In the genomic region with DNA sequence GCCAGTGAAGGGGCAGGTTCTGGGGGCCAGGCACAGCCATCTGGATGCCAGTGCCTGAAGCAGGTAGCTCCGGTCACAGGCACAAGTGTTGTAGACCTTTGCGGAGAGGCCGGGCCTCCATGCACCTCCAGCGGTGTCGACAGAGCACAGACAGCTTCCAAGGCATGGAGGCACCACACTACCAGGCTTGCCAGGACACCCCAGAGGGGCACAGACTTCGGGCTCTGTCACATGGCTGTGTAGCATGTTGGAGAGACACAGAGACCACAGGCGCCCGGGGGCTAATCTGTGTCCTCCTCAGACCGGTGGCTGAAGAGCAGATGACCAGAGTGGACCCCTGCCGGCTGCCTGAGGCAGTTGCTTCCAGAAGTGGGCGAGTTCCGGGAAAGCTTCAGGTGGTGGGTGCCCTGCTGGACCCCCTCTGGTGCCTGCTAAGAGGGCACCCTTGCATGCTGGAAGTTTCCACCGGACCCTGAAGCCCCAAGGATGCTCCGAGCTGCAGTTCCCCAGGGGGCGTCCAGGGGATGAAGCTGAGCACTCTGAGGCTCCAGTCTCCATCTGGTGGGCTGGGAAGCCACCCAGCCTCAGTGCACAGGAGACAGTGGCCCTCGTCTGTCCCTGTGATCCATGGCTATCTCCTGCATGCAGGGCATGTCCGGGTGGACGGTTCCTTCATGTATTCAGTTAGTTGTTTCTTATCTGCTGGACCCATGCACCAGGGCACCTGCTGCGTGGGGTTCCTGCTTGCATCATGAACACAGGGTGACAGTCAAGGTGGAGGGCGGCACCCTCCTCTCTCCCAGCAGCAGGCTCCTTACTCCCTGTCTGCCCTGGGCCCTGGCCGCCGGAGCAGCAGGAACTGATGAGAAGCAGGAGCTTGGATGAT, we compare ENCODE assay signal across 1 cellular context.
TF ChIP-seq lines count a peak whose summit lies in the region.

No MANE protein-coding gene starts in this region.

TF ChIP-seq in K562, 482 proteins besides CTCF, POLR2A, EP300 and RAD21 (continued from another document and continues in another):
- TF ChIP-seq, protein P1, sequence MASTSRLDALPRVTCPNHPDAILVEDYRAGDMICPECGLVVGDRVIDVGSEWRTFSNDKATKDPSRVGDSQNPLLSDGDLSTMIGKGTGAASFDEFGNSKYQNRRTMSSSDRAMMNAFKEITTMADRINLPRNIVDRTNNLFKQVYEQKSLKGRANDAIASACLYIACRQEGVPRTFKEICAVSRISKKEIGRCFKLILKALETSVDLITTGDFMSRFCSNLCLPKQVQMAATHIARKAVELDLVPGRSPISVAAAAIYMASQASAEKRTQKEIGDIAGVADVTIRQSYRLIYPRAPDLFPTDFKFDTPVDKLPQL (IDR thresholded peaks at IDR 0.05; ENCODE audit: extremely low read depth, insufficient read length), result no peak
- no peak for TF ChIP-seq NEUROD1 (IDR thresholded peaks at IDR 0.05; ENCODE audit: borderline replicate concordance, low read depth, low read length, partially characterized antibody)
- TF ChIP-seq, protein P2, sequence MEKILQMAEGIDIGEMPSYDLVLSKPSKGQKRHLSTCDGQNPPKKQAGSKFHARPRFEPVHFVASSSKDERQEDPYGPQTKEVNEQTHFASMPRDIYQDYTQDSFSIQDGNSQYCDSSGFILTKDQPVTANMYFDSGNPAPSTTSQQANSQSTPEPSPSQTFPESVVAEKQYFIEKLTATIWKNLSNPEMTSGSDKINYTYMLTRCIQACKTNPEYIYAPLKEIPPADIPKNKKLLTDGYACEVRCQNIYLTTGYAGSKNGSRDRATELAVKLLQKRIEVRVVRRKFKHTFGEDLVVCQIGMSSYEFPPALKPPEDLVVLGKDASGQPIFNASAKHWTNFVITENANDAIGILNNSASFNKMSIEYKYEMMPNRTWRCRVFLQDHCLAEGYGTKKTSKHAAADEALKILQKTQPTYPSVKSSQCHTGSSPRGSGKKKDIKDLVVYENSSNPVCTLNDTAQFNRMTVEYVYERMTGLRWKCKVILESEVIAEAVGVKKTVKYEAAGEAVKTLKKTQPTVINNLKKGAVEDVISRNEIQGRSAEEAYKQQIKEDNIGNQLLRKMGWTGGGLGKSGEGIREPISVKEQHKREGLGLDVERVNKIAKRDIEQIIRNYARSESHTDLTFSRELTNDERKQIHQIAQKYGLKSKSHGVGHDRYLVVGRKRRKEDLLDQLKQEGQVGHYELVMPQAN (IDR thresholded peaks at IDR 0.05; ENCODE audit: borderline replicate concordance), result no peak
- peak; percentile 42; the same call in 1 of the 2 replicates for TF ChIP-seq CTBP1 (IDR thresholded peaks at IDR 0.05; ENCODE audit: borderline replicate concordance)
- TF ChIP-seq NCOA4 (IDR thresholded peaks at IDR 0.05; ENCODE audit: partially characterized antibody), result no peak
- no peak for TF ChIP-seq MCM5 (IDR thresholded peaks at IDR 0.05; ENCODE audit: low read depth)
- peak; percentile 32; the same call in 1 of the 2 replicates for TF ChIP-seq CC2D1A (IDR thresholded peaks at IDR 0.05)
- TF ChIP-seq SMC3 (conservative IDR thresholded peaks at IDR 0.05; ENCODE audit: insufficient read depth, low read depth, low read length), result 0 out of 2 replicates have a peak, but pooled peaks have one; percentile 22
- no peak for TF ChIP-seq ATF1 (CRISPR knock-in tag; IDR thresholded peaks at IDR 0.05)
- TF ChIP-seq ATF1 (tag; IDR thresholded peaks at IDR 0.05), result peak; percentile 37; the same call in 1 of the 2 replicates
- no peak for TF ChIP-seq SRSF3 (IDR thresholded peaks at IDR 0.05; ENCODE audit: insufficient read depth, low read length)
- TF ChIP-seq ZEB2 (IDR thresholded peaks at IDR 0.05), result peak; percentile 64; the same call in 1 of the 2 replicates
- TF ChIP-seq CREM (IDR thresholded peaks at IDR 0.05; ENCODE audit: low read depth), result no peak; the same call in 1 of the 2 replicates
- no peak for TF ChIP-seq ILF3 (IDR thresholded peaks at IDR 0.05; ENCODE audit: borderline replicate concordance)
- TF ChIP-seq ZNF384 (IDR thresholded peaks at IDR 0.05; ENCODE audit: low read depth, low read length), result no peak
- no peak for TF ChIP-seq FOSL1 (tag; conservative IDR thresholded peaks at IDR 0.05)
- TF ChIP-seq, protein P3, sequence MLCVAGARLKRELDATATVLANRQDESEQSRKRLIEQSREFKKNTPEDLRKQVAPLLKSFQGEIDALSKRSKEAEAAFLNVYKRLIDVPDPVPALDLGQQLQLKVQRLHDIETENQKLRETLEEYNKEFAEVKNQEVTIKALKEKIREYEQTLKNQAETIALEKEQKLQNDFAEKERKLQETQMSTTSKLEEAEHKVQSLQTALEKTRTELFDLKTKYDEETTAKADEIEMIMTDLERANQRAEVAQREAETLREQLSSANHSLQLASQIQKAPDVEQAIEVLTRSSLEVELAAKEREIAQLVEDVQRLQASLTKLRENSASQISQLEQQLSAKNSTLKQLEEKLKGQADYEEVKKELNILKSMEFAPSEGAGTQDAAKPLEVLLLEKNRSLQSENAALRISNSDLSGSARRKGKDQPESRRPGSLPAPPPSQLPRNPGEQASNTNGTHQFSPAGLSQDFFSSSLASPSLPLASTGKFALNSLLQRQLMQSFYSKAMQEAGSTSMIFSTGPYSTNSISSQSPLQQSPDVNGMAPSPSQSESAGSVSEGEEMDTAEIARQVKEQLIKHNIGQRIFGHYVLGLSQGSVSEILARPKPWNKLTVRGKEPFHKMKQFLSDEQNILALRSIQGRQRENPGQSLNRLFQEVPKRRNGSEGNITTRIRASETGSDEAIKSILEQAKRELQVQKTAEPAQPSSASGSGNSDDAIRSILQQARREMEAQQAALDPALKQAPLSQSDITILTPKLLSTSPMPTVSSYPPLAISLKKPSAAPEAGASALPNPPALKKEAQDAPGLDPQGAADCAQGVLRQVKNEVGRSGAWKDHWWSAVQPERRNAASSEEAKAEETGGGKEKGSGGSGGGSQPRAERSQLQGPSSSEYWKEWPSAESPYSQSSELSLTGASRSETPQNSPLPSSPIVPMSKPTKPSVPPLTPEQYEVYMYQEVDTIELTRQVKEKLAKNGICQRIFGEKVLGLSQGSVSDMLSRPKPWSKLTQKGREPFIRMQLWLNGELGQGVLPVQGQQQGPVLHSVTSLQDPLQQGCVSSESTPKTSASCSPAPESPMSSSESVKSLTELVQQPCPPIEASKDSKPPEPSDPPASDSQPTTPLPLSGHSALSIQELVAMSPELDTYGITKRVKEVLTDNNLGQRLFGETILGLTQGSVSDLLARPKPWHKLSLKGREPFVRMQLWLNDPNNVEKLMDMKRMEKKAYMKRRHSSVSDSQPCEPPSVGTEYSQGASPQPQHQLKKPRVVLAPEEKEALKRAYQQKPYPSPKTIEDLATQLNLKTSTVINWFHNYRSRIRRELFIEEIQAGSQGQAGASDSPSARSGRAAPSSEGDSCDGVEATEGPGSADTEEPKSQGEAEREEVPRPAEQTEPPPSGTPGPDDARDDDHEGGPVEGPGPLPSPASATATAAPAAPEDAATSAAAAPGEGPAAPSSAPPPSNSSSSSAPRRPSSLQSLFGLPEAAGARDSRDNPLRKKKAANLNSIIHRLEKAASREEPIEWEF (CRISPR knock-in tag; IDR thresholded peaks at IDR 0.05), result no peak
- TF ChIP-seq CBFA2T2 (conservative IDR thresholded peaks at IDR 0.05), result peak; percentile 94
- no peak for TF ChIP-seq GTF2F1 (IDR thresholded peaks at IDR 0.05; ENCODE audit: low read depth, low read length)
- TF ChIP-seq, protein P4, sequence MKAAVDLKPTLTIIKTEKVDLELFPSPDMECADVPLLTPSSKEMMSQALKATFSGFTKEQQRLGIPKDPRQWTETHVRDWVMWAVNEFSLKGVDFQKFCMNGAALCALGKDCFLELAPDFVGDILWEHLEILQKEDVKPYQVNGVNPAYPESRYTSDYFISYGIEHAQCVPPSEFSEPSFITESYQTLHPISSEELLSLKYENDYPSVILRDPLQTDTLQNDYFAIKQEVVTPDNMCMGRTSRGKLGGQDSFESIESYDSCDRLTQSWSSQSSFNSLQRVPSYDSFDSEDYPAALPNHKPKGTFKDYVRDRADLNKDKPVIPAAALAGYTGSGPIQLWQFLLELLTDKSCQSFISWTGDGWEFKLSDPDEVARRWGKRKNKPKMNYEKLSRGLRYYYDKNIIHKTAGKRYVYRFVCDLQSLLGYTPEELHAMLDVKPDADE (conservative IDR thresholded peaks at IDR 0.05; ENCODE audit: control insufficient read depth, low read depth, low read length), result peak; percentile 62; the same call in 1 of the 2 replicates
- TF ChIP-seq, protein P5, sequence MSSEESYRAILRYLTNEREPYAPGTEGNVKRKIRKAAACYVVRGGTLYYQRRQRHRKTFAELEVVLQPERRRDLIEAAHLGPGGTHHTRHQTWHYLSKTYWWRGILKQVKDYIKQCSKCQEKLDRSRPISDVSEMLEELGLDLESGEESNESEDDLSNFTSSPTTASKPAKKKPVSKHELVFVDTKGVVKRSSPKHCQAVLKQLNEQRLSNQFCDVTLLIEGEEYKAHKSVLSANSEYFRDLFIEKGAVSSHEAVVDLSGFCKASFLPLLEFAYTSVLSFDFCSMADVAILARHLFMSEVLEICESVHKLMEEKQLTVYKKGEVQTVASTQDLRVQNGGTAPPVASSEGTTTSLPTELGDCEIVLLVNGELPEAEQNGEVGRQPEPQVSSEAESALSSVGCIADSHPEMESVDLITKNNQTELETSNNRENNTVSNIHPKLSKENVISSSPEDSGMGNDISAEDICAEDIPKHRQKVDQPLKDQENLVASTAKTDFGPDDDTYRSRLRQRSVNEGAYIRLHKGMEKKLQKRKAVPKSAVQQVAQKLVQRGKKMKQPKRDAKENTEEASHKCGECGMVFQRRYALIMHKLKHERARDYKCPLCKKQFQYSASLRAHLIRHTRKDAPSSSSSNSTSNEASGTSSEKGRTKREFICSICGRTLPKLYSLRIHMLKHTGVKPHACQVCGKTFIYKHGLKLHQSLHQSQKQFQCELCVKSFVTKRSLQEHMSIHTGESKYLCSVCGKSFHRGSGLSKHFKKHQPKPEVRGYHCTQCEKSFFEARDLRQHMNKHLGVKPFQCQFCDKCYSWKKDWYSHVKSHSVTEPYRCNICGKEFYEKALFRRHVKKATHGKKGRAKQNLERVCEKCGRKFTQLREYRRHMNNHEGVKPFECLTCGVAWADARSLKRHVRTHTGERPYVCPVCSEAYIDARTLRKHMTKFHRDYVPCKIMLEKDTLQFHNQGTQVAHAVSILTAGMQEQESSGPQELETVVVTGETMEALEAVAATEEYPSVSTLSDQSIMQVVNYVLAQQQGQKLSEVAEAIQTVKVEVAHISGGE (CRISPR knock-in tag; IDR thresholded peaks at IDR 0.05), result 0 out of 6 replicates have a peak, but pooled peaks of 1 of the 3 experiments have one; percentile 38
- TF ChIP-seq BRD9 (IDR thresholded peaks at IDR 0.05; ENCODE audit: low read depth, partially characterized antibody), result no peak
- no peak for TF ChIP-seq NR2C1 (IDR thresholded peaks at IDR 0.05)
- peak; percentile 33; the same call in 1 of the 2 replicates for TF ChIP-seq NR2C1 (tag; IDR thresholded peaks at IDR 0.05)
- peak; percentile 91 for TF ChIP-seq ZNF24 (IDR thresholded peaks at IDR 0.05)
- TF ChIP-seq, protein P6, sequence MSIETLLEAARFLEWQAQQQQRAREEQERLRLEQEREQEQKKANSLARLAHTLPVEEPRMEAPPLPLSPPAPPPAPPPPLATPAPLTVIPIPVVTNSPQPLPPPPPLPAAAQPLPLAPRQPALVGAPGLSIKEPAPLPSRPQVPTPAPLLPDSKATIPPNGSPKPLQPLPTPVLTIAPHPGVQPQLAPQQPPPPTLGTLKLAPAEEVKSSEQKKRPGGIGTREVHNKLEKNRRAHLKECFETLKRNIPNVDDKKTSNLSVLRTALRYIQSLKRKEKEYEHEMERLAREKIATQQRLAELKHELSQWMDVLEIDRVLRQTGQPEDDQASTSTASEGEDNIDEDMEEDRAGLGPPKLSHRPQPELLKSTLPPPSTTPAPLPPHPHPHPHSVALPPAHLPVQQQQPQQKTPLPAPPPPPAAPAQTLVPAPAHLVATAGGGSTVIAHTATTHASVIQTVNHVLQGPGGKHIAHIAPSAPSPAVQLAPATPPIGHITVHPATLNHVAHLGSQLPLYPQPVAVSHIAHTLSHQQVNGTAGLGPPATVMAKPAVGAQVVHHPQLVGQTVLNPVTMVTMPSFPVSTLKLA (conservative IDR thresholded peaks at IDR 0.05), result 0 out of 4 replicates have a peak, but pooled peaks of 1 of the 2 experiments have one; percentile 20
- TF ChIP-seq, protein P7, sequence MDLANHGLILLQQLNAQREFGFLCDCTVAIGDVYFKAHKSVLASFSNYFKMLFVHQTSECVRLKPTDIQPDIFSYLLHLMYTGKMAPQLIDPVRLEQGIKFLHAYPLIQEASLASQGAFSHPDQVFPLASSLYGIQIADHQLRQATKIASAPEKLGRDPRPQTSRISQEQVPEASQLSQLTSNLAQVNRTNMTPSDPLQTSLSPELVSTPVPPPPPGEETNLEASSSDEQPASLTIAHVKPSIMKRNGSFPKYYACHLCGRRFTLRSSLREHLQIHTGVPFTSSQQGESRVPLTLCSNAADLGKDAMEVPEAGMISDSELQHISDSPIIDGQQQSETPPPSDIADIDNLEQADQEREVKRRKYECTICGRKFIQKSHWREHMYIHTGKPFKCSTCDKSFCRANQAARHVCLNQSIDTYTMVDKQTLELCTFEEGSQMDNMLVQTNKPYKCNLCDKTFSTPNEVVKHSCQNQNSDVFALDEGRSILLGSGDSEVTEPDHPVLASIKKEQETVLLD (IDR thresholded peaks at IDR 0.05), result 0 out of 2 replicates have a peak, but pooled peaks have one; percentile 25
- TF ChIP-seq, protein P8, sequence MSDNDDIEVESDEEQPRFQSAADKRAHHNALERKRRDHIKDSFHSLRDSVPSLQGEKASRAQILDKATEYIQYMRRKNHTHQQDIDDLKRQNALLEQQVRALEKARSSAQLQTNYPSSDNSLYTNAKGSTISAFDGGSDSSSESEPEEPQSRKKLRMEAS (CRISPR knock-in tag; IDR thresholded peaks at IDR 0.05), result peak; percentile 37; the same call in 1 of the 2 replicates
- peak; percentile 90 for TF ChIP-seq ARID1B (IDR thresholded peaks at IDR 0.05)
- TF ChIP-seq, protein P9, sequence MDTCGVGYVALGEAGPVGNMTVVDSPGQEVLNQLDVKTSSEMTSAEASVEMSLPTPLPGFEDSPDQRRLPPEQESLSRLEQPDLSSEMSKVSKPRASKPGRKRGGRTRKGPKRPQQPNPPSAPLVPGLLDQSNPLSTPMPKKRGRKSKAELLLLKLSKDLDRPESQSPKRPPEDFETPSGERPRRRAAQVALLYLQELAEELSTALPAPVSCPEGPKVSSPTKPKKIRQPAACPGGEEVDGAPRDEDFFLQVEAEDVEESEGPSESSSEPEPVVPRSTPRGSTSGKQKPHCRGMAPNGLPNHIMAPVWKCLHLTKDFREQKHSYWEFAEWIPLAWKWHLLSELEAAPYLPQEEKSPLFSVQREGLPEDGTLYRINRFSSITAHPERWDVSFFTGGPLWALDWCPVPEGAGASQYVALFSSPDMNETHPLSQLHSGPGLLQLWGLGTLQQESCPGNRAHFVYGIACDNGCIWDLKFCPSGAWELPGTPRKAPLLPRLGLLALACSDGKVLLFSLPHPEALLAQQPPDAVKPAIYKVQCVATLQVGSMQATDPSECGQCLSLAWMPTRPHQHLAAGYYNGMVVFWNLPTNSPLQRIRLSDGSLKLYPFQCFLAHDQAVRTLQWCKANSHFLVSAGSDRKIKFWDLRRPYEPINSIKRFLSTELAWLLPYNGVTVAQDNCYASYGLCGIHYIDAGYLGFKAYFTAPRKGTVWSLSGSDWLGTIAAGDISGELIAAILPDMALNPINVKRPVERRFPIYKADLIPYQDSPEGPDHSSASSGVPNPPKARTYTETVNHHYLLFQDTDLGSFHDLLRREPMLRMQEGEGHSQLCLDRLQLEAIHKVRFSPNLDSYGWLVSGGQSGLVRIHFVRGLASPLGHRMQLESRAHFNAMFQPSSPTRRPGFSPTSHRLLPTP (IDR thresholded peaks at IDR 0.05; ENCODE audit: borderline replicate concordance, extremely low read depth, insufficient read length), result no peak
- TF ChIP-seq DNMT1 (IDR thresholded peaks at IDR 0.05), result no peak
- TF ChIP-seq MYBL2 (IDR thresholded peaks at IDR 0.05; ENCODE audit: low read depth), result no peak
- no peak for TF ChIP-seq MYBL2 (CRISPR knock-in tag; IDR thresholded peaks at IDR 0.05; ENCODE audit: borderline replicate concordance)
- no peak for TF ChIP-seq ZZZ3 (IDR thresholded peaks at IDR 0.05)
- TF ChIP-seq RFX5 (IDR thresholded peaks at IDR 0.05; ENCODE audit: low read depth, low read length), result no peak
- TF ChIP-seq TCF3 (CRISPR knock-in tag; IDR thresholded peaks at IDR 0.05), result peak; percentile 94
- peak; percentile 91 for TF ChIP-seq TAL1 (IDR thresholded peaks at IDR 0.05)
